39 cellular contexts compared by ENCODE assay signal in genomic region chr7:104228442-104228841, GRCh38.
"Had no signal": no experiment of that assay in that cellular context is flagged by ENCODE, and none has a peak within 500 bp of the region (broad histone marks: within the 10 kb centered on the region; RNA-seq: fewer than 3 reads in every experiment).

No MANE protein-coding gene starts in this region.

- H3K36me3 Mint-ChIP-seq: activated naive CD4-positive, alpha-beta T cell treated with anti-CD3 and anti-CD28 coated beads, Interleukin-2, amount 10 ng/mL, durations not matched to agents 7 days and 5 days; activated naive CD4-positive, alpha-beta T cell treated with anti-CD3 and anti-CD28 coated beads, Interleukin-2, amount 50 U/mL, for 24 hours; activated naive CD8-positive, alpha-beta T cell; activated naive CD8-positive, alpha-beta T cell treated with anti-CD3 and anti-CD28 coated beads, Interleukin-2, amount 10 ng/mL, durations not matched to agents 7 days and 5 days; brain had no signal

- H3K4me3 ChIP-seq: adrenal gland, ascending aorta, body of pancreas, breast epithelium, cardiac muscle cell had no signal

- H3K36me3 ChIP-seq: adrenal gland, ascending aorta, brain microvascular endothelial cell, breast epithelium, cardiac muscle cell had no signal

- DNase-seq: activated effector memory CD4-positive, alpha-beta T cell treated with anti-CD3 and anti-CD28 coated beads, Interleukin-2, amount 50 U/mL, for 16 hours; activated effector memory CD4-positive, alpha-beta T cell treated with Interleukin-2 at 50 U/mL for 16 hours; activated gamma-delta T cell; activated gamma-delta T cell treated with Interleukin-2 at 50 U/mL for 16 hours; activated naive CD4-positive, alpha-beta T cell; activated naive CD4-positive, alpha-beta T cell treated with anti-CD3 and anti-CD28 coated beads for 36 hours; activated naive CD4-positive, alpha-beta T cell treated with anti-CD3 and anti-CD28 coated beads, Interleukin-2, amount 10 ng/mL, durations not matched to agents 7 days and 5 days; activated naive CD4-positive, alpha-beta T cell treated with anti-CD3 and anti-CD28 coated beads, Interleukin-2, amount 50 U/mL, for 16 hours; activated naive CD4-positive, alpha-beta T cell treated with Interleukin-2 at 50 U/mL for 16 hours; activated naive CD8-positive, alpha-beta T cell treated with anti-CD3 and anti-CD28 coated beads for 36 hours; activated naive CD8-positive, alpha-beta T cell treated with anti-CD3 and anti-CD28 coated beads, Interleukin-2, amount 10 ng/mL, durations not matched to agents 7 days and 5 days; activated naive CD8-positive, alpha-beta T cell treated with anti-CD3 and anti-CD28 coated beads, Interleukin-2, amount 50 U/mL, for 24 hours; activated T-cell treated with anti-CD3 and anti-CD28 coated beads for 4 hours; activated T-cell treated with anti-CD3 and anti-CD28 coated beads, Interleukin-2, amount 50 U/mL, for 1 hour; activated T-cell treated with anti-CD3 and anti-CD28 coated beads, Interleukin-2, amount 50 U/mL, for 24 hours; activated T-cell treated with anti-CD3 and anti-CD28 coated beads, Interleukin-2, amount 50 U/mL, for 4 hours; activated T-cell treated with anti-CD3 and anti-CD28 coated beads, Interleukin-2, amount 50 U/mL, for 48 hours; activated T-cell treated with anti-CD3 and anti-CD28 coated beads, Interleukin-2, amount 50 U/mL, for 72 hours; adrenal gland; amniotic stem cell; amygdala; anterior cingulate cortex; aorta; body of pancreas; brain microvascular endothelial cell; caudate nucleus; central memory CD4-positive, alpha-beta T cell; cerebellar nuclear complex had no signal

- H3K4me1 ChIP-seq: adrenal gland, ascending aorta, body of pancreas, breast epithelium had no signal

- H3K9me3 Mint-ChIP-seq: activated naive CD4-positive, alpha-beta T cell treated with anti-CD3 and anti-CD28 coated beads for 36 hours; activated naive CD4-positive, alpha-beta T cell treated with anti-CD3 and anti-CD28 coated beads, Interleukin-2, amount 10 ng/mL, durations not matched to agents 7 days and 5 days; activated naive CD4-positive, alpha-beta T cell treated with anti-CD3 and anti-CD28 coated beads, Interleukin-2, amount 50 U/mL, for 72 hours; activated naive CD8-positive, alpha-beta T cell treated with anti-CD3 and anti-CD28 coated beads for 36 hours; activated naive CD8-positive, alpha-beta T cell treated with anti-CD3 and anti-CD28 coated beads, Interleukin-2, amount 10 ng/mL, durations not matched to agents 7 days and 5 days; activated naive CD8-positive, alpha-beta T cell treated with anti-CD3 and anti-CD28 coated beads, Interleukin-2, amount 50 U/mL, for 24 hours; activated T-cell treated with anti-CD3 and anti-CD28 coated beads, Interleukin-2, amount 50 U/mL, for 24 hours; activated T-cell treated with anti-CD3 and anti-CD28 coated beads, Interleukin-2, amount 50 U/mL, for 4 hours; activated T-cell treated with anti-CD3 and anti-CD28 coated beads, Interleukin-2, amount 50 U/mL, for 72 hours; activated T-helper 1 cell treated with anti-CD3 and anti-CD28 coated beads, Interleukin-12 subunit alpha, Interleukin-12 subunit beta, Interleukin-2, Interleukin-4 antibody, amounts not matched to agents 30 ng/mL and 10 ng/mL and 1 ng/mL, durations not matched to agents 14 hours and 24 hours and 36 hours; activated T-helper 17 cell treated with anti-CD3 and anti-CD28 coated beads, Interleukin-2, amount 50 U/mL, for 72 hours; activated T-helper 2 cell treated with anti-CD3 and anti-CD28 coated beads, Interferon-gamma antibody, Interleukin-2, Interleukin-4, amounts not matched to agents 10 μg/mL and 5 μg/mL and 100 μg/mL, durations not matched to agents 14 hours and 24 hours and 36 hours had no signal

- ATAC-seq: activated naive CD4-positive, alpha-beta T cell treated with anti-CD3 and anti-CD28 coated beads, Interleukin-2, amount 50 U/mL, for 72 hours; activated naive CD8-positive, alpha-beta T cell treated with anti-CD3 and anti-CD28 coated beads, Interleukin-2, amount 50 U/mL, for 24 hours; activated T-cell treated with anti-CD3 and anti-CD28 coated beads, Interleukin-2, amount 50 U/mL, for 4 hours; activated T-cell treated with anti-CD3 and anti-CD28 coated beads, Interleukin-2, amount 50 U/mL, for 72 hours; activated T-helper 17 cell treated with anti-CD3 and anti-CD28 coated beads, Interleukin-2, amount 50 U/mL, for 72 hours; body of pancreas had no signal

- H3K9me3 ChIP-seq: adrenal gland, ascending aorta, body of pancreas, breast epithelium had no signal

- H3K27ac Mint-ChIP-seq: activated naive CD4-positive, alpha-beta T cell treated with anti-CD3 and anti-CD28 coated beads for 36 hours; activated naive CD4-positive, alpha-beta T cell treated with anti-CD3 and anti-CD28 coated beads, Interleukin-2, amount 10 ng/mL, durations not matched to agents 7 days and 5 days; activated naive CD4-positive, alpha-beta T cell treated with anti-CD3 and anti-CD28 coated beads, Interleukin-2, amount 50 U/mL, for 24 hours; activated naive CD4-positive, alpha-beta T cell treated with anti-CD3 and anti-CD28 coated beads, Interleukin-2, amount 50 U/mL, for 72 hours; activated naive CD8-positive, alpha-beta T cell; activated naive CD8-positive, alpha-beta T cell treated with anti-CD3 and anti-CD28 coated beads for 36 hours; activated naive CD8-positive, alpha-beta T cell treated with anti-CD3 and anti-CD28 coated beads, Interleukin-2, amount 10 ng/mL, durations not matched to agents 7 days and 5 days; activated naive CD8-positive, alpha-beta T cell treated with anti-CD3 and anti-CD28 coated beads, Interleukin-2, amount 50 U/mL, for 24 hours; activated T-cell treated with anti-CD3 and anti-CD28 coated beads, Interleukin-2, amount 50 U/mL, for 24 hours; activated T-cell treated with anti-CD3 and anti-CD28 coated beads, Interleukin-2, amount 50 U/mL, for 72 hours; activated T-helper 1 cell treated with anti-CD3 and anti-CD28 coated beads, Interleukin-12 subunit alpha, Interleukin-12 subunit beta, Interleukin-2, Interleukin-4 antibody, amounts not matched to agents 30 ng/mL and 10 ng/mL and 1 ng/mL, durations not matched to agents 14 hours and 24 hours and 36 hours; activated T-helper 17 cell treated with anti-CD3 and anti-CD28 coated beads, Interleukin-2, amount 50 U/mL, for 72 hours; activated T-helper 2 cell treated with anti-CD3 and anti-CD28 coated beads, Interferon-gamma antibody, Interleukin-2, Interleukin-4, amounts not matched to agents 10 μg/mL and 5 μg/mL and 100 μg/mL, durations not matched to agents 14 hours and 24 hours and 36 hours had no signal

- H3K27me3 ChIP-seq: adrenal gland, ascending aorta, body of pancreas, cardiac muscle cell had no signal

- H3K4me3 Mint-ChIP-seq: activated naive CD4-positive, alpha-beta T cell treated with anti-CD3 and anti-CD28 coated beads for 36 hours; activated naive CD4-positive, alpha-beta T cell treated with anti-CD3 and anti-CD28 coated beads, Interleukin-2, amount 10 ng/mL, durations not matched to agents 7 days and 5 days; activated naive CD4-positive, alpha-beta T cell treated with anti-CD3 and anti-CD28 coated beads, Interleukin-2, amount 50 U/mL, for 24 hours; activated naive CD8-positive, alpha-beta T cell; activated naive CD8-positive, alpha-beta T cell treated with anti-CD3 and anti-CD28 coated beads for 36 hours; activated naive CD8-positive, alpha-beta T cell treated with anti-CD3 and anti-CD28 coated beads, Interleukin-2, amount 10 ng/mL, durations not matched to agents 7 days and 5 days; activated naive CD8-positive, alpha-beta T cell treated with anti-CD3 and anti-CD28 coated beads, Interleukin-2, amount 50 U/mL, for 24 hours; activated T-cell treated with anti-CD3 and anti-CD28 coated beads, Interleukin-2, amount 50 U/mL, for 24 hours; activated T-cell treated with anti-CD3 and anti-CD28 coated beads, Interleukin-2, amount 50 U/mL, for 4 hours; activated T-cell treated with anti-CD3 and anti-CD28 coated beads, Interleukin-2, amount 50 U/mL, for 72 hours; activated T-helper 1 cell treated with anti-CD3 and anti-CD28 coated beads, Interleukin-12 subunit alpha, Interleukin-12 subunit beta, Interleukin-2, Interleukin-4 antibody, amounts not matched to agents 30 ng/mL and 10 ng/mL and 1 ng/mL, durations not matched to agents 14 hours and 24 hours and 36 hours; activated T-helper 17 cell treated with anti-CD3 and anti-CD28 coated beads, Interleukin-2, amount 50 U/mL, for 72 hours; brain; central memory CD8-positive, alpha-beta T cell had no signal

- H3K4me1 Mint-ChIP-seq: activated naive CD4-positive, alpha-beta T cell treated with anti-CD3 and anti-CD28 coated beads, Interleukin-2, amount 10 ng/mL, durations not matched to agents 7 days and 5 days; activated naive CD4-positive, alpha-beta T cell treated with anti-CD3 and anti-CD28 coated beads, Interleukin-2, amount 50 U/mL, for 24 hours; activated naive CD8-positive, alpha-beta T cell treated with anti-CD3 and anti-CD28 coated beads, Interleukin-2, amount 10 ng/mL, durations not matched to agents 7 days and 5 days; activated T-helper 17 cell treated with anti-CD3 and anti-CD28 coated beads, Interleukin-2, amount 50 U/mL, for 72 hours; central memory CD8-positive, alpha-beta T cell had no signal

- H3K27ac ChIP-seq: adrenal gland, ascending aorta, body of pancreas, brain microvascular endothelial cell, breast epithelium, cardiac muscle cell had no signal
